ENCODE assay signal across 22 cellular contexts in the genomic region with DNA sequence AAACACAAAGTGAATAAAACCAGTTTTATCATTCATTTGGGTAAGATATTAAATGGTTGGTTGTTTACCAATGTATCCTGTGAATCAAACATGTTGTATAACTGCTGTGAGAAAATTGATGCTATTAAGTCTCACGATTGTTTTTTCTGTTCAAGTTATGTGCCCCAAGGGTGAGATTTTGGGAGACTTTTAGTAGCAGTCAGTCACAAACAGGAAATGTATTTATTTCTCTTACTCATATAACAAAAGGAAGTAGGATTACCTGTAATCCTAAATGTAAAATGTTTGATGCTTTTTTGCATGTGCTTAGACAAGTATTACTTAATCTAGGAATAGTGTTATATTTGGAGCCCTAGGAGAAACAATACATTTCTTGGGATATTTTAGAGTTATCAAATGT. TPM values are rescaled to one million over a fixed set of nuclear protein-coding genes. Genes with fewer than 3 reads are reported as not detected.
DNase-seq lines count a peak whose midpoint lies in the region; ATAC-seq, FAIRE-seq and TF ChIP-seq lines count a peak whose summit lies in the region.
"Had no signal": no experiment of that assay in that cellular context is flagged by ENCODE, and none has a peak within 500 bp of the region (broad histone marks: within the 10 kb centered on the region; RNA-seq: fewer than 3 reads in every experiment).

No MANE protein-coding gene starts in this region.

- no peak overlapping the region for H3K4me3 ChIP-seq in GM12864 (ENCODE audit: low read depth, low read length)
- H3K4me3 ChIP-seq: colonic mucosa, K562, upper lobe of right lung had no signal

- peak; percentile 71 for ATAC-seq in HG02610 (IDR thresholded peaks at IDR 0.05; ENCODE audit: unreplicated experiment)
- peak; percentile 62 for ATAC-seq in HG03571 (IDR thresholded peaks at IDR 0.05; ENCODE audit: unreplicated experiment)
- ATAC-seq: K562, left cardiac atrium, upper lobe of right lung had no signal

- peak; percentile 15 for DNase-seq in GM12864 (ENCODE audit: low read depth)
- no peak for DNase-seq in GM19239 (ENCODE audit: insufficient read length, low spot score)
- no peak for DNase-seq in stimulated activated CD4-positive, alpha-beta T cell treated with anti-CD3 and anti-CD28 coated beads, Interleukin-4, amount 100 ng/mL, for 1 hour
- DNase-seq in H4 (ENCODE audit: low spot score), result no peak
- no peak for DNase-seq in kidney glomerular epithelial cell (lab: John Stamatoyannopoulos, UW)
- no peak for DNase-seq in COLO668 (lab: John Stamatoyannopoulos, UW; ENCODE audit: unreplicated experiment)
- DNase-seq: activated CD4-positive, alpha-beta T cell treated with anti-CD3 and anti-CD28 coated beads for 48 hours; colonic mucosa; EL; glutamatergic neuron; H9; left cardiac atrium; mesenchymal stem cell; NCI-H1694; NCI-H82; occipital lobe; SIG-M5; upper lobe of right lung had no signal

- no peak for TF ChIP-seq CTCF in GM12864 (IDR thresholded peaks at IDR 0.05; ENCODE audit: low read depth, low read length, missing control alignments)

- peak; percentile 48 for FAIRE-seq in GM19239 (lab: Jason Lieb, UNC)
- FAIRE-seq: K562, TTC549 had no signal

RNA-seq across cellular contexts. Expression of a gene that starts 39.2 kb away (rescaled TPM):
- 16.9 and 34.6 TPM in 2 replicates for total RNA-seq in H4 (2014; rRNA removed; shearing (Covaris generic))
